Comparison of ENCODE assay signal across 29 cellular contexts in genomic region chr18:78677483-78678317, GRCh38.
"Had no signal": no experiment of that assay in that cellular context is flagged by ENCODE, and none has a peak within 500 bp of the region (broad histone marks: within the 10 kb centered on the region; RNA-seq: fewer than 3 reads in every experiment).

No MANE protein-coding gene starts in this region.

- H3K4me3 Mint-ChIP-seq: stimulated activated effector memory CD8-positive, alpha-beta T cell treated with anti-CD3 and anti-CD28 coated beads, Interleukin-12 subunit alpha, Interleukin-12 subunit beta, amount 100 ng/mL, for 72 hours had no signal

- H3K79me2 ChIP-seq: hepatocyte had no signal

- H3K27me3 ChIP-seq: colonic mucosa, foreskin keratinocyte, hepatocyte, ovary, right lobe of liver, transverse colon, upper lobe of right lung, uterus had no signal

- H3K4me2 ChIP-seq: hepatocyte had no signal

- H3K4me3 ChIP-seq: colonic mucosa, esophagus muscularis mucosa, gastroesophageal sphincter, heart left ventricle, hepatocyte, left lung, ovary, right lobe of liver, suprapubic skin, transverse colon, upper lobe of right lung, uterus had no signal

- H3K4me1 ChIP-seq: colonic mucosa, esophagus muscularis mucosa, foreskin keratinocyte, gastroesophageal sphincter, heart left ventricle, left lung, right lobe of liver, suprapubic skin, transverse colon, upper lobe of right lung, uterus had no signal

- H3K27ac ChIP-seq: colonic mucosa, esophagus muscularis mucosa, foreskin keratinocyte, gastroesophageal sphincter, heart left ventricle, hepatocyte, left lung, ovary, right lobe of liver, suprapubic skin, transverse colon, upper lobe of right lung, uterus had no signal

- H3K27ac Mint-ChIP-seq: nephron progenitor cell; progenitor cell of endocrine pancreas; stimulated activated effector memory CD8-positive, alpha-beta T cell treated with anti-CD3 and anti-CD28 coated beads, Interleukin-12 subunit alpha, Interleukin-12 subunit beta, amount 100 ng/mL, for 72 hours had no signal

- ATAC-seq: foreskin keratinocyte; gastroesophageal sphincter; heart left ventricle; left cardiac atrium; left lung; naive thymus-derived CD8-positive, alpha-beta T cell; stimulated activated effector memory CD8-positive, alpha-beta T cell treated with anti-CD3 and anti-CD28 coated beads, Interleukin-12 subunit alpha, Interleukin-12 subunit beta, amount 100 ng/mL, for 72 hours; upper lobe of right lung had no signal

- H3K4me1 Mint-ChIP-seq: stimulated activated effector memory CD8-positive, alpha-beta T cell treated with anti-CD3 and anti-CD28 coated beads, Interleukin-12 subunit alpha, Interleukin-12 subunit beta, amount 100 ng/mL, for 72 hours had no signal

- H3K36me3 ChIP-seq: colonic mucosa, esophagus muscularis mucosa, gastroesophageal sphincter, heart left ventricle, left lung, ovary, right lobe of liver, suprapubic skin, transverse colon, upper lobe of right lung, uterus had no signal

- FAIRE-seq: endothelial cell of umbilical vein, small intestine had no signal

- H3K36me3 Mint-ChIP-seq: naive thymus-derived CD8-positive, alpha-beta T cell; stimulated activated effector memory CD8-positive, alpha-beta T cell treated with anti-CD3 and anti-CD28 coated beads, Interleukin-12 subunit alpha, Interleukin-12 subunit beta, amount 100 ng/mL, for 72 hours had no signal

- H2AFZ ChIP-seq: hepatocyte had no signal

- H3K9me3 ChIP-seq: colonic mucosa, esophagus muscularis mucosa, gastroesophageal sphincter, heart left ventricle, left lung, ovary, right lobe of liver, suprapubic skin, transverse colon, upper lobe of right lung, uterus had no signal

- DNase-seq: colonic mucosa; dermis blood vessel endothelial cell; effector memory CD4-positive, alpha-beta T cell; foreskin keratinocyte; heart left ventricle; left cardiac atrium; mammary epithelial cell; mesendoderm; naive thymus-derived CD8-positive, alpha-beta T cell; nephron progenitor cell; occipital lobe; ovary; right lobe of liver; small intestine; stimulated activated CD4-positive, alpha-beta T cell treated with anti-CD3 and anti-CD28 coated beads, Interleukin-12 subunit alpha, Interleukin-12 subunit beta, amount 100 ng/mL, for 4 hours; stimulated activated CD4-positive, alpha-beta T cell treated with anti-CD3 and anti-CD28 coated beads, Interleukin-1b, Interleukin-23, amount 100 ng/mL, for 48 hours; stimulated activated CD4-positive, alpha-beta T cell treated with anti-CD3 and anti-CD28 coated beads, Interleukin-4, amount 100 ng/mL, for 1 hour; stimulated activated naive CD4-positive, alpha-beta T cell treated with Interleukin-2 at 50 U/mL for 16 hours; transverse colon; upper lobe of right lung; uterus had no signal

- H3K9me3 Mint-ChIP-seq: naive thymus-derived CD8-positive, alpha-beta T cell; stimulated activated effector memory CD8-positive, alpha-beta T cell treated with anti-CD3 and anti-CD28 coated beads, Interleukin-12 subunit alpha, Interleukin-12 subunit beta, amount 100 ng/mL, for 72 hours had no signal
